Comparison of ENCODE assay signal across 8 cellular contexts in genomic region chr15:59313703-59314332, GRCh38. TPM values are rescaled to one million over a fixed set of nuclear protein-coding genes. Genes with fewer than 3 reads are reported as not detected.
DNase-seq lines count a peak whose midpoint lies in the region; ATAC-seq, FAIRE-seq and TF ChIP-seq lines count a peak whose summit lies in the region.

No MANE protein-coding gene starts in this region.

- H3K4me1 ChIP-seq in osteoblast (ENCODE audit: insufficient read depth, low read length) (peaks cover 48% of the 10 kb centered on the region), H9 (ENCODE audit: insufficient read depth, low read length) (no peaks in the 10 kb centered on the region; the same call in 1 of the 2 replicates)

- H2BK15ac ChIP-seq in H9 (ENCODE audit: low read depth, low read length), result no peak overlapping the region

- no peak overlapping the region for H3K4me2 ChIP-seq in osteoblast (ENCODE audit: insufficient read depth, low read length)
- no peak overlapping the region for H3K4me2 ChIP-seq in H9 (ENCODE audit: insufficient read depth, insufficient read length, low read length)

- no CpG with 5 or more reads among the region's 6 CpGs for WGBS in H9 (ENCODE audit: extremely low coverage, insufficient read length, low lambda C conversion rate)

- no peak for DNase-seq in GM12891 (ENCODE audit: insufficient read length, low spot score)
- peak; percentile 27 for DNase-seq in NCI-H1417 treated with DMSO at 0.1 percent for 48 hours (lab: John Stamatoyannopoulos, UW)
- peak; percentile 58 for DNase-seq in choroid plexus epithelial cell (ENCODE audit: low read depth)
- DNase-seq in osteoblast (ENCODE audit: insufficient read length, low spot score, missing footprints), result no peak
- DNase-seq in AG08396 (ENCODE audit: low spot score), result no peak
- DNase-seq in H9, result no peak
- DNase-seq in activated gamma-delta T cell treated with Interleukin-2 at 50 U/mL for 16 hours, result no peak

- TF ChIP-seq POLR2A in GM12891 (IDR thresholded peaks at IDR 0.05; ENCODE audit: low read depth, low read length), result no peak

- no peak overlapping the region for H2BK12ac ChIP-seq in H9 (ENCODE audit: insufficient read length, low read depth, low read length)

- no peak overlapping the region for H3K23ac ChIP-seq in H9 (ENCODE audit: insufficient read length, low read depth, low read length)

- H3T11ph ChIP-seq in H9 (ENCODE audit: low read length), result no peak overlapping the region

- H4K91ac ChIP-seq in H9 (ENCODE audit: insufficient read length, low read depth, low read length), result no peak overlapping the region

- H3K36me3 ChIP-seq in osteoblast (ENCODE audit: insufficient read depth, low read length), result no peaks in the 10 kb centered on the region

- no peak overlapping the region for H2BK5ac ChIP-seq in H9 (ENCODE audit: insufficient read length, low read length)

- no peak overlapping the region for H3K4me3 Mint-ChIP-seq in H9

- H3K79me2 ChIP-seq in osteoblast (ENCODE audit: insufficient read depth, low read length), result peaks cover 89% of the 10 kb centered on the region
- no peaks in the 10 kb centered on the region; the same call in 1 of the 2 replicates for H3K79me2 ChIP-seq in H9 (ENCODE audit: insufficient read depth, low read length)

- H4K8ac ChIP-seq in H9 (replicated peaks; ENCODE audit: insufficient read length, low read depth, low read length), result no peak overlapping the region

- no peaks in the 10 kb centered on the region for H3K79me1 ChIP-seq in H9 (ENCODE audit: insufficient read depth, low read depth, low read length, poor library complexity, severe bottlenecking)

- H3K4me3 ChIP-seq in choroid plexus epithelial cell (ENCODE audit: low read depth, low read length), result no peak overlapping the region
- no peak overlapping the region for H3K4me3 ChIP-seq in osteoblast (ENCODE audit: insufficient read depth, low read length)

- H3K27ac ChIP-seq in osteoblast (ENCODE audit: low read depth, low read length) (peak overlapping the region; percentile 49), H9 (ENCODE audit: insufficient read length, low read depth, low read length) (no peak overlapping the region)

- H3K14ac ChIP-seq in H9 (ENCODE audit: insufficient read depth, low read length), result no peak overlapping the region

- H4K5ac ChIP-seq in H9 (ENCODE audit: insufficient read length, low read depth, low read length), result no peak overlapping the region

- H2AFZ ChIP-seq in osteoblast (ENCODE audit: low read length) (no peak overlapping the region), H9 (ENCODE audit: low read length) (no peak overlapping the region)

- TF ChIP-seq CTCF in choroid plexus epithelial cell (conservative IDR thresholded peaks at IDR 0.05; ENCODE audit: low read depth, low read length) (no peak), osteoblast (IDR thresholded peaks at IDR 0.05; ENCODE audit: extremely low read depth, low read depth, low read length) (no peak), H9 (conservative IDR thresholded peaks at IDR 0.05) (no peak)

- H3K9ac ChIP-seq in H9 (ENCODE audit: extremely low read depth, insufficient read length, low read length), result no peak overlapping the region

- ATAC-seq in HG02588 (IDR thresholded peaks at IDR 0.05; ENCODE audit: unreplicated experiment), result peak; percentile 74

- H3K27me3 ChIP-seq in osteoblast (ENCODE audit: insufficient read depth, low read length), result no peaks in the 10 kb centered on the region
- H3K27me3 ChIP-seq in H9 (ENCODE audit: insufficient read depth, low read length), result no peaks in the 10 kb centered on the region

- H4K20me1 ChIP-seq in osteoblast (ENCODE audit: insufficient read depth, low read length) (peaks cover 22% of the 10 kb centered on the region), H9 (ENCODE audit: control insufficient read depth, insufficient read depth, insufficient read length) (no peaks in the 10 kb centered on the region)

- no peak overlapping the region for H3K4ac ChIP-seq in H9 (ENCODE audit: low read depth, low read length)

- H2AK5ac ChIP-seq in H9 (ENCODE audit: insufficient read length, low read length), result no peak overlapping the region

- H3K18ac ChIP-seq in H9 (ENCODE audit: insufficient read length, low read depth, low read length), result no peak overlapping the region

- no peak overlapping the region for H3K56ac ChIP-seq in H9 (ENCODE audit: insufficient read length, low read depth, low read length)

- no peaks in the 10 kb centered on the region for H3K23me2 ChIP-seq in H9 (ENCODE audit: insufficient read length, low read depth, low read length, poor library complexity, severe bottlenecking)

- H3K27ac Mint-ChIP-seq in H9, result no peak overlapping the region

- H3K27me3 Mint-ChIP-seq in H9 (ENCODE audit: low read depth), result no peaks in the 10 kb centered on the region

- H3K9me3 Mint-ChIP-seq in H9, result no peaks in the 10 kb centered on the region

- peaks cover 46 to 47% of the 10 kb centered on the region in 2 experiments for H3K4me1 Mint-ChIP-seq in H9

- peaks cover 0 to 3% (median 0%) of the 10 kb centered on the region in 3 experiments; a peak in 2 of 7 replicates for H3K36me3 Mint-ChIP-seq in H9 (ENCODE audit: insufficient read depth in 1 of 3, low read depth in 3 of 3)

- no peak overlapping the region for H2BK120ac ChIP-seq in H9 (ENCODE audit: low read depth, low read length, poor library complexity, severe bottlenecking)

- no peak overlapping the region for H2BK20ac ChIP-seq in H9 (ENCODE audit: low read depth, low read length, poor library complexity, severe bottlenecking)

- no peaks in the 10 kb centered on the region for H3K9me3 ChIP-seq in osteoblast (ENCODE audit: low read depth, low read length)
- H3K9me3 ChIP-seq in H9 (ENCODE audit: control insufficient read depth, low read depth, low read length), result no peaks in the 10 kb centered on the region

- FAIRE-seq in GM12891 (lab: Jason Lieb, UNC), result peak; percentile 99

TF ChIP-seq in GM12891, 5 proteins besides CTCF, POLR2A, EP300 and RAD21:
- TF ChIP-seq POU2F2 (IDR thresholded peaks at IDR 0.05; ENCODE audit: low read depth, low read length), result peak; percentile 80
- TF ChIP-seq SPI1 (IDR thresholded peaks at IDR 0.05; ENCODE audit: low read depth, low read length), result 0 out of 2 replicates have a peak, but pooled peaks have one; percentile 1
- TF ChIP-seq PAX5 (IDR thresholded peaks at IDR 0.05; ENCODE audit: insufficient read depth, low read length, severe bottlenecking), result no peak
TF ChIP-seq in GM12891: peak in this region for 2.

RNA-seq across cellular contexts. Expression of gene MYO1E, which starts 58.9 kb away (rescaled TPM):
- polyA plus RNA-seq in GM12891 (2012; ENCODE audit: low read depth, missing spikeins), result 94.9 TPM
- total RNA-seq in osteoblast (220 and 336 TPM in 2 replicates), H9 (2021) (235 and 249 TPM in 2 replicates)

Comparison
In these comparisons a context has a peak if more than half of its experiments do, and no peak if none do; other contexts are left out.
1. DNase-seq: peak in NCI-H1417 treated with DMSO at 0.1 percent for 48 hours (single experiment) and choroid plexus epithelial cell (single experiment); none in GM12891 (single experiment), osteoblast (single experiment), AG08396 (single experiment), H9 (single experiment) and activated gamma-delta T cell treated with Interleukin-2 at 50 U/mL for 16 hours (single experiment).